11 cellular contexts compared by ENCODE assay signal in the genomic region with DNA sequence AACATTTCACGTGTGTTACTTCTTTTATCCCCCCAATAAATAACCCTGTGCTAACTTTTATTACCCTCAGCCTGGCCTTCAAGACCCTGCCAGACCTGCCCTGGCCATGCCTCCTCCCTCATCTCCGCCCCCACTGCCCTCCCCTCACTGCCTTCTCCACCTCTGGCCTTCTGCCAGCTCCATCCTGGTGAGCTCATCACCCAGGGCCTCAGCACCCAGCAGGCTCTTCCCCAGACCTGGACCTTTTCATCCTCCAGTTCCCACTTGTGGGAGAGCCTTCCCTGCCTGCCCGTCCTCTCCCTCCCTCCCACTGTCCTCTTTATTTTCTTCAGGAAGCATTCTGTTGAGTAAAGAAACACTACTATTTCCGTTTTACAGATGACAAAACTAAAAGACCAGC.
DNase-seq lines count a peak whose midpoint lies in the region; ATAC-seq and TF ChIP-seq lines count a peak whose summit lies in the region.
"Had no signal": no experiment of that assay in that cellular context is flagged by ENCODE, and none has a peak within 500 bp of the region (broad histone marks: within the 10 kb centered on the region; RNA-seq: fewer than 3 reads in every experiment).

No MANE protein-coding gene starts in this region.

- intact Hi-C loops in dendritic cell treated with granulocyte-macrophage colony-stimulating factor and Interleukin-4, amounts not matched to agents 40 ng/mL and 50 ng/mL, for 4 days (cut with micrococcal nuclease): no loop called here

- H3K4me1 Mint-ChIP-seq in dendritic cell treated with granulocyte-macrophage colony-stimulating factor and Interleukin-4, amounts not matched to agents 40 ng/mL and 50 ng/mL, for 4 days (ENCODE audit: low read depth): peaks cover 17% of the 10 kb centered on the region

- no peaks in the 10 kb centered on the region for H3K27me3 ChIP-seq in osteoblast (ENCODE audit: insufficient read depth, low read length)
- H3K27me3 ChIP-seq: gastrocnemius medialis had no signal

- no peak overlapping the region for H3K4me2 ChIP-seq in osteoblast (ENCODE audit: insufficient read depth, low read length)

- peak; percentile 51 for DNase-seq in ELR (ENCODE audit: low read depth)
- peak; percentile 68 for DNase-seq in NCI-H226
- no peak for DNase-seq in osteoblast (ENCODE audit: insufficient read length, low spot score, missing footprints)
- DNase-seq in NCI-H1694 (lab: John Stamatoyannopoulos, UW): no peak
- no peak for DNase-seq in KBM-7
- DNase-seq: activated gamma-delta T cell treated with Interleukin-2 at 50 U/mL for 16 hours, gastrocnemius medialis had no signal

- in situ Hi-C loops in KBM-7 (cut with MboI; ENCODE audit: low pct_unique_long_range_greater_than_20kb, low sequenced_read_pairs): no loop called here

- H3K4me3 Mint-ChIP-seq in dendritic cell treated with granulocyte-macrophage colony-stimulating factor and Interleukin-4, amounts not matched to agents 40 ng/mL and 50 ng/mL, for 4 days: no peak overlapping the region

- no peaks in the 10 kb centered on the region for H3K9me3 ChIP-seq in osteoblast (ENCODE audit: low read depth, low read length)
- H3K9me3 ChIP-seq: gastrocnemius medialis had no signal

- no peak overlapping the region for H3K4me3 ChIP-seq in osteoblast (ENCODE audit: insufficient read depth, low read length)
- H3K4me3 ChIP-seq: gastrocnemius medialis had no signal

- peak overlapping the region; percentile 38 for H3K27ac Mint-ChIP-seq in dendritic cell treated with granulocyte-macrophage colony-stimulating factor and Interleukin-4, amounts not matched to agents 40 ng/mL and 50 ng/mL, for 4 days

- peaks cover 100% of the 10 kb centered on the region for H3K36me3 Mint-ChIP-seq in dendritic cell treated with granulocyte-macrophage colony-stimulating factor and Interleukin-4, amounts not matched to agents 40 ng/mL and 50 ng/mL, for 4 days (ENCODE audit: low read depth)

- H3K4me1 ChIP-seq in osteoblast (ENCODE audit: insufficient read depth, low read length): peaks cover 26% of the 10 kb centered on the region
- H3K4me1 ChIP-seq: parathyroid adenoma had no signal

- peak overlapping the region; percentile 39 for H3K27ac ChIP-seq in osteoblast (ENCODE audit: low read depth, low read length)
- H3K27ac ChIP-seq: gastrocnemius medialis, parathyroid adenoma had no signal

- H3K36me3 ChIP-seq in osteoblast (ENCODE audit: insufficient read depth, low read length): peaks cover 50% of the 10 kb centered on the region

- H3K27me3 Mint-ChIP-seq in dendritic cell treated with granulocyte-macrophage colony-stimulating factor and Interleukin-4, amounts not matched to agents 40 ng/mL and 50 ng/mL, for 4 days: no peaks in the 10 kb centered on the region

- peaks cover 45% of the 10 kb centered on the region for H4K20me1 ChIP-seq in osteoblast (ENCODE audit: insufficient read depth, low read length)

- no peak for ATAC-seq in GM21529 (IDR thresholded peaks at IDR 0.05; ENCODE audit: unreplicated experiment)
- ATAC-seq: gastrocnemius medialis, HCT116 had no signal

- TF ChIP-seq CTCF in osteoblast (IDR thresholded peaks at IDR 0.05; ENCODE audit: extremely low read depth, low read depth, low read length): no peak

- no peak overlapping the region for H2AFZ ChIP-seq in osteoblast (ENCODE audit: low read length)
- H2AFZ ChIP-seq: parathyroid adenoma had no signal

- H3K79me2 ChIP-seq in osteoblast (ENCODE audit: insufficient read depth, low read length): peaks cover 82% of the 10 kb centered on the region

- H3K9me3 Mint-ChIP-seq in dendritic cell treated with granulocyte-macrophage colony-stimulating factor and Interleukin-4, amounts not matched to agents 40 ng/mL and 50 ng/mL, for 4 days: no peaks in the 10 kb centered on the region

Comparison
In these comparisons a context has a peak if more than half of its experiments do, and no peak if none do; other contexts are left out.
1. DNase-seq: peak in ELR (single experiment) and NCI-H226 (single experiment); none in osteoblast (single experiment), NCI-H1694 (single experiment) and KBM-7 (single experiment).